18 cellular contexts compared by ENCODE assay signal in the genomic region with DNA sequence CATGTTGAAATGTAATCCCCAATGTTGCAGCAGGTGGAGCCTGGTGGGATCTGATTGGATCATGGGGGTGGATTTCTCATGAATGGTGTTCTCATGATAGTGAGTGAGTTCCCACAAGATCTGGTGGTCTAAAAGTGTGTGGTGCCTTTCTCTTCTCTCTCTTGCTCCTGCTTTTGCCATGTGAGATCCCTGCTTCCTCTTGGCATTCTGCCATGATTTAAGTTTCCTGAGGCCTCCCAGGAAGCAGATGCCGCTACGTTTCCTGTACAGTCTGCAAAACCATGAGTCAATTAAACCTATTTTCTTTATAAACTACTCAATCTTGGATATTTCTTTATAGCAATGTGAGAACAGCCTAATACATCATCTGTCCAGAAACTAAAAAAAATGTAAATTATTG.
"Had no signal": no experiment of that assay in that cellular context is flagged by ENCODE, and none has a peak within 500 bp of the region (broad histone marks: within the 10 kb centered on the region; RNA-seq: fewer than 3 reads in every experiment).

No MANE protein-coding gene starts in this region.

- H3K27me3 ChIP-seq: cardiac muscle cell, esophagus squamous epithelium, tibial nerve had no signal

- H3K4me1 ChIP-seq: psoas muscle had no signal

- ATAC-seq: activated CD8-positive, alpha-beta T cell treated with anti-CD3 and anti-CD28 coated beads for 36 hours; activated T-helper 17 cell treated with anti-CD3 and anti-CD28 coated beads, Interleukin-2, amount 50 U/mL, for 72 hours; psoas muscle; right cardiac atrium had no signal

- H3K36me3 ChIP-seq: cardiac muscle cell, esophagus squamous epithelium, tibial nerve had no signal

- H3K4me3 ChIP-seq: cardiac muscle cell, esophagus squamous epithelium, psoas muscle, skin epidermis, tibial nerve had no signal

- H3K9me3 ChIP-seq: esophagus squamous epithelium, psoas muscle, tibial nerve had no signal

- H3K27ac ChIP-seq: cardiac muscle cell, esophagus squamous epithelium, psoas muscle, skin epidermis, tibial nerve had no signal

- FAIRE-seq: urothelium cell line had no signal

- DNase-seq: activated CD4-positive, alpha-beta T cell treated with anti-CD3 and anti-CD28 coated beads for 48 hours; activated CD4-positive, CD25-positive, alpha-beta regulatory T cell; activated CD8-positive, alpha-beta T cell treated with anti-CD3 and anti-CD28 coated beads for 36 hours; activated naive CD4-positive, alpha-beta T cell; activated naive CD8-positive, alpha-beta T cell treated with anti-CD3 and anti-CD28 coated beads, Interleukin-2, amount 10 ng/mL, durations not matched to agents 7 days and 5 days; activated T-cell treated with anti-CD3 and anti-CD28 coated beads, Interleukin-2, amount 50 U/mL, for 1 hour; amygdala; dermis blood vessel endothelial cell; effector memory CD4-positive, alpha-beta T cell; esophagus squamous epithelium; naive B cell; psoas muscle; right cardiac atrium had no signal
